In the genomic region with DNA sequence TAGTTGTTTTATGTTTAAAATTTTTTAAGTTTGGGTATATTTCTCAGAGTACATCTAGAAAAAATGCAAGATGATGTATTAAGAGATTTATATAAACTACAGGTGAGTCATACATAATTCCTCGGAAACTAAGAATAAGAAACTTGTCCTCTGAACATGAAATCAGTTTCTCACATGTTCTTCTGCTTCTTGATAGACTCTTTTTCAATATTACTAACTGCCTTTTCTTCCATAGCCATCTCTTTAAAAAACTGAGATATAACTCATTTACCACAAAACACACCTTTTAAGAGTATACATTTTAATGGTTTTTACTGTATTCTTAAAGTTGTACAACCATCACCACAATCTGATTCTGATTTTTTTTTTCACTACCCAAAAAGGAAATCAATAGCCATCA, we compare ENCODE assay signal across 22 cellular contexts.
"Had no signal": no experiment of that assay in that cellular context is flagged by ENCODE, and none has a peak within 500 bp of the region (broad histone marks: within the 10 kb centered on the region; RNA-seq: fewer than 3 reads in every experiment).

No MANE protein-coding gene starts in this region.

- H3K9me3 ChIP-seq: colonic mucosa had no signal

- H3K27ac ChIP-seq: colonic mucosa, epithelial cell of prostate, spleen, tibial nerve had no signal

- H3K27me3 ChIP-seq: colonic mucosa, spleen, tibial nerve had no signal

- H3K27ac Mint-ChIP-seq: brain, endodermal cell, nephron progenitor cell, T-cell had no signal

- H3K4me1 ChIP-seq: colonic mucosa, spleen, tibial nerve had no signal

- ATAC-seq: left ventricle myocardium superior, SK-N-SH treated with all-trans-retinoic acid at 6 μM for 48 hours, T-cell had no signal

- H3K4me1 Mint-ChIP-seq: brain, nephron progenitor cell, T-cell had no signal

- H3K4me3 ChIP-seq: colonic mucosa, spleen, tibial nerve had no signal

- H3K36me3 ChIP-seq: colonic mucosa, spleen, tibial nerve had no signal

- H3K27me3 Mint-ChIP-seq: brain, T-cell had no signal

- H3K4me3 Mint-ChIP-seq: brain, endodermal cell, nephron progenitor cell, T-cell had no signal

- DNase-seq: activated CD4-positive, alpha-beta T cell treated with anti-CD3 and anti-CD28 coated beads, Interleukin-2, amount 50 U/mL, for 4 hours; activated effector memory CD4-positive, alpha-beta T cell treated with Interleukin-2 at 50 U/mL for 16 hours; anterior cingulate cortex; central memory CD4-positive, alpha-beta T cell; colonic mucosa; endodermal cell; foreskin fibroblast; left ventricle myocardium superior; nephron progenitor cell; occipital lobe; posterior cingulate gyrus; retina; spleen; stimulated activated CD4-positive, alpha-beta T cell treated with anti-CD3 and anti-CD28 coated beads, Interleukin-4, amount 100 ng/mL, for 4 hours; stimulated activated naive CD4-positive, alpha-beta T cell; substantia nigra; T-cell; T1000 had no signal
